In genomic region chr7:144233039-144233438, GRCh38 we compare ENCODE assay signal across 9 cellular contexts. TPM values are rescaled to one million over a fixed set of nuclear protein-coding genes. Genes with fewer than 3 reads are reported as not detected.
"Had no signal": no experiment of that assay in that cellular context is flagged by ENCODE, and none has a peak within 500 bp of the region (broad histone marks: within the 10 kb centered on the region; RNA-seq: fewer than 3 reads in every experiment).

No MANE protein-coding gene starts in this region.

RNA-seq across cellular contexts. Expression of gene OR2A42, which starts 6.4 kb away (rescaled TPM):
- total RNA-seq: OCI-LY7, PC-9, Peyer's patch, Right ventricle myocardium inferior, Right ventricle myocardium superior, SJCRH30, SJSA1, SK-MEL-5 had no signal

RNA-seq across cellular contexts. Expression of gene OR2A7, which starts 31.6 kb away (rescaled TPM):
- total RNA-seq: OCI-LY7, SJCRH30, SJSA1, SK-MEL-5 had no signal

RNA-seq across cellular contexts. Expression of gene CTAGE8, which starts 36.0 kb away (rescaled TPM):
- total RNA-seq: OCI-LY7, RPMI7951, SJCRH30, SJSA1, SK-MEL-5 had no signal

RNA-seq across cellular contexts. Expression of gene ARHGEF35, which starts 37.4 kb away (rescaled TPM):
- total RNA-seq: OCI-LY7, SJCRH30, SK-MEL-5 had no signal

RNA-seq across cellular contexts. Expression of gene CTAGE4, which starts 49.8 kb away (rescaled TPM):
- total RNA-seq: OCI-LY7, SJCRH30, SJSA1, SK-MEL-5 had no signal
